Comparison of ENCODE assay signal across 2 cellular contexts in the genomic region with DNA sequence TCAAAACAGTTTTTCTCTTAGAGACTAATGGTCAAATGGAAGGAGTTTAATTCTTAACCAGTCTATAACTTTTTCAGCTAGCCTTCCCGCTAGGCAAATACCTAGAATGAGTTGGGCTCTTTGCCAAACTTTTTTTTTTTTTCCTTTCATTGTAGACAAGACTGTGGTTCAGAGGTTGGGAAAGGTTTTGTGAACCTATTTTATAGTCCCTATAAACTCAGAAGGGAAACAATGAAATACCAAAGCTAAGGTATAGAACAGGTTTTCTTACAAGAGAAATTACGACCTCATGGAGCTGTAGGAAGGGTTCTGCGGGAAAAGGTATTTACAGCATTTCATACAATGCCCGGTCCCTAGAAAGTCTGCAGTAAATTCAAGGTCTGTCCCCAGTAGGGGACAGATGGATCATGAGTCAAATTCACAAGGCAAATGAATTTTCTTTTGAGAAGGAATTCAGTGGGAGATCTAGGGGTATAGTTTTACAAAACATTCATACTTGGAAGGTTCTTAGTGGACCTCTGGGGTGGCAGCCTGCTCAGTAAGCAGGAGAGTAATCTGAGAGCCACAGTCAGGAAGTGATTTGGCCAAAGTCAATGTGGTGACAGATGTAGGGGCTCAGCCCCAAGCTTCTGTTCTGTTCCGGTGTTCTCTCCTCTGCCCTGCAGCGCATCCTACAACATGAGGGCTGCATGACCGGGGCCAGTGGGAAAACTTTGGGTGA.
TF ChIP-seq lines count a peak whose summit lies in the region.

No MANE protein-coding gene starts in this region.

TF ChIP-seq in K562, 482 proteins besides CTCF, POLR2A, EP300 and RAD21 (continued from another document and continues in another):
- TF ChIP-seq, protein P1, sequence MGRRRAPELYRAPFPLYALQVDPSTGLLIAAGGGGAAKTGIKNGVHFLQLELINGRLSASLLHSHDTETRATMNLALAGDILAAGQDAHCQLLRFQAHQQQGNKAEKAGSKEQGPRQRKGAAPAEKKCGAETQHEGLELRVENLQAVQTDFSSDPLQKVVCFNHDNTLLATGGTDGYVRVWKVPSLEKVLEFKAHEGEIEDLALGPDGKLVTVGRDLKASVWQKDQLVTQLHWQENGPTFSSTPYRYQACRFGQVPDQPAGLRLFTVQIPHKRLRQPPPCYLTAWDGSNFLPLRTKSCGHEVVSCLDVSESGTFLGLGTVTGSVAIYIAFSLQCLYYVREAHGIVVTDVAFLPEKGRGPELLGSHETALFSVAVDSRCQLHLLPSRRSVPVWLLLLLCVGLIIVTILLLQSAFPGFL (CRISPR knock-in tag; IDR thresholded peaks at IDR 0.05) = no peak
- TF ChIP-seq ZEB2 (IDR thresholded peaks at IDR 0.05) = no peak
- TF ChIP-seq, protein P2, sequence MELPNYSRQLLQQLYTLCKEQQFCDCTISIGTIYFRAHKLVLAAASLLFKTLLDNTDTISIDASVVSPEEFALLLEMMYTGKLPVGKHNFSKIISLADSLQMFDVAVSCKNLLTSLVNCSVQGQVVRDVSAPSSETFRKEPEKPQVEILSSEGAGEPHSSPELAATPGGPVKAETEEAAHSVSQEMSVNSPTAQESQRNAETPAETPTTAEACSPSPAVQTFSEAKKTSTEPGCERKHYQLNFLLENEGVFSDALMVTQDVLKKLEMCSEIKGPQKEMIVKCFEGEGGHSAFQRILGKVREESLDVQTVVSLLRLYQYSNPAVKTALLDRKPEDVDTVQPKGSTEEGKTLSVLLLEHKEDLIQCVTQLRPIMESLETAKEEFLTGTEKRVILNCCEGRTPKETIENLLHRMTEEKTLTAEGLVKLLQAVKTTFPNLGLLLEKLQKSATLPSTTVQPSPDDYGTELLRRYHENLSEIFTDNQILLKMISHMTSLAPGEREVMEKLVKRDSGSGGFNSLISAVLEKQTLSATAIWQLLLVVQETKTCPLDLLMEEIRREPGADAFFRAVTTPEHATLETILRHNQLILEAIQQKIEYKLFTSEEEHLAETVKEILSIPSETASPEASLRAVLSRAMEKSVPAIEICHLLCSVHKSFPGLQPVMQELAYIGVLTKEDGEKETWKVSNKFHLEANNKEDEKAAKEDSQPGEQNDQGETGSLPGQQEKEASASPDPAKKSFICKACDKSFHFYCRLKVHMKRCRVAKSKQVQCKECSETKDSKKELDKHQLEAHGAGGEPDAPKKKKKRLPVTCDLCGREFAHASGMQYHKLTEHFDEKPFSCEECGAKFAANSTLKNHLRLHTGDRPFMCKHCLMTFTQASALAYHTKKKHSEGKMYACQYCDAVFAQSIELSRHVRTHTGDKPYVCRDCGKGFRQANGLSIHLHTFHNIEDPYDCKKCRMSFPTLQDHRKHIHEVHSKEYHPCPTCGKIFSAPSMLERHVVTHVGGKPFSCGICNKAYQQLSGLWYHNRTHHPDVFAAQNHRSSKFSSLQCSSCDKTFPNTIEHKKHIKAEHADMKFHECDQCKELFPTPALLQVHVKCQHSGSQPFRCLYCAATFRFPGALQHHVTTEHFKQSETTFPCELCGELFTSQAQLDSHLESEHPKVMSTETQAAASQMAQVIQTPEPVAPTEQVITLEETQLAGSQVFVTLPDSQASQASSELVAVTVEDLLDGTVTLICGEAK (IDR thresholded peaks at IDR 0.05) = no peak
- TF ChIP-seq, protein P2 (CRISPR knock-in tag; IDR thresholded peaks at IDR 0.05) = no peak
- TF ChIP-seq CBX5 (IDR thresholded peaks at IDR 0.05; ENCODE audit: borderline replicate concordance, low read depth) = no peak
- peak; percentile 32; the same call in 1 of the 2 replicates for TF ChIP-seq TAL1 (IDR thresholded peaks at IDR 0.05)
- no peak for TF ChIP-seq SMC3 (conservative IDR thresholded peaks at IDR 0.05; ENCODE audit: insufficient read depth, low read depth, low read length)
- TF ChIP-seq, protein P3, sequence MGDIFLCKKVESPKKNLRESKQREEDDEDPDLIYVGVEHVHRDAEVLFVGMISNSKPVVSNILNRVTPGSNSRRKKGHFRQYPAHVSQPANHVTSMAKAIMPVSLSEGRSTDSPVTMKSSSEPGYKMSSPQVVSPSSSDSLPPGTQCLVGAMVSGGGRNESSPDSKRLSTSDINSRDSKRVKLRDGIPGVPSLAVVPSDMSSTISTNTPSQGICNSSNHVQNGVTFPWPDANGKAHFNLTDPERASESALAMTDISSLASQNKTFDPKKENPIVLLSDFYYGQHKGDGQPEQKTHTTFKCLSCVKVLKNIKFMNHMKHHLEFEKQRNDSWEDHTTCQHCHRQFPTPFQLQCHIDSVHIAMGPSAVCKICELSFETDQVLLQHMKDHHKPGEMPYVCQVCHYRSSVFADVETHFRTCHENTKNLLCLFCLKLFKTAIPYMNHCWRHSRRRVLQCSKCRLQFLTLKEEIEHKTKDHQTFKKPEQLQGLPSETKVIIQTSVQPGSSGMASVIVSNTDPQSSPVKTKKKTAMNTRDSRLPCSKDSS (IDR thresholded peaks at IDR 0.05; ENCODE audit: low read depth, partially characterized antibody) = no peak
- no peak for TF ChIP-seq ZNF143 (CRISPR knock-in tag; IDR thresholded peaks at IDR 0.05)
- TF ChIP-seq, protein P4, sequence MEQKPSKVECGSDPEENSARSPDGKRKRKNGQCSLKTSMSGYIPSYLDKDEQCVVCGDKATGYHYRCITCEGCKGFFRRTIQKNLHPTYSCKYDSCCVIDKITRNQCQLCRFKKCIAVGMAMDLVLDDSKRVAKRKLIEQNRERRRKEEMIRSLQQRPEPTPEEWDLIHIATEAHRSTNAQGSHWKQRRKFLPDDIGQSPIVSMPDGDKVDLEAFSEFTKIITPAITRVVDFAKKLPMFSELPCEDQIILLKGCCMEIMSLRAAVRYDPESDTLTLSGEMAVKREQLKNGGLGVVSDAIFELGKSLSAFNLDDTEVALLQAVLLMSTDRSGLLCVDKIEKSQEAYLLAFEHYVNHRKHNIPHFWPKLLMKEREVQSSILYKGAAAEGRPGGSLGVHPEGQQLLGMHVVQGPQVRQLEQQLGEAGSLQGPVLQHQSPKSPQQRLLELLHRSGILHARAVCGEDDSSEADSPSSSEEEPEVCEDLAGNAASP (IDR thresholded peaks at IDR 0.05) = no peak

TF ChIP-seq in liver, 16 proteins besides CTCF, POLR2A, EP300 and RAD21:
- TF ChIP-seq, protein P5, sequence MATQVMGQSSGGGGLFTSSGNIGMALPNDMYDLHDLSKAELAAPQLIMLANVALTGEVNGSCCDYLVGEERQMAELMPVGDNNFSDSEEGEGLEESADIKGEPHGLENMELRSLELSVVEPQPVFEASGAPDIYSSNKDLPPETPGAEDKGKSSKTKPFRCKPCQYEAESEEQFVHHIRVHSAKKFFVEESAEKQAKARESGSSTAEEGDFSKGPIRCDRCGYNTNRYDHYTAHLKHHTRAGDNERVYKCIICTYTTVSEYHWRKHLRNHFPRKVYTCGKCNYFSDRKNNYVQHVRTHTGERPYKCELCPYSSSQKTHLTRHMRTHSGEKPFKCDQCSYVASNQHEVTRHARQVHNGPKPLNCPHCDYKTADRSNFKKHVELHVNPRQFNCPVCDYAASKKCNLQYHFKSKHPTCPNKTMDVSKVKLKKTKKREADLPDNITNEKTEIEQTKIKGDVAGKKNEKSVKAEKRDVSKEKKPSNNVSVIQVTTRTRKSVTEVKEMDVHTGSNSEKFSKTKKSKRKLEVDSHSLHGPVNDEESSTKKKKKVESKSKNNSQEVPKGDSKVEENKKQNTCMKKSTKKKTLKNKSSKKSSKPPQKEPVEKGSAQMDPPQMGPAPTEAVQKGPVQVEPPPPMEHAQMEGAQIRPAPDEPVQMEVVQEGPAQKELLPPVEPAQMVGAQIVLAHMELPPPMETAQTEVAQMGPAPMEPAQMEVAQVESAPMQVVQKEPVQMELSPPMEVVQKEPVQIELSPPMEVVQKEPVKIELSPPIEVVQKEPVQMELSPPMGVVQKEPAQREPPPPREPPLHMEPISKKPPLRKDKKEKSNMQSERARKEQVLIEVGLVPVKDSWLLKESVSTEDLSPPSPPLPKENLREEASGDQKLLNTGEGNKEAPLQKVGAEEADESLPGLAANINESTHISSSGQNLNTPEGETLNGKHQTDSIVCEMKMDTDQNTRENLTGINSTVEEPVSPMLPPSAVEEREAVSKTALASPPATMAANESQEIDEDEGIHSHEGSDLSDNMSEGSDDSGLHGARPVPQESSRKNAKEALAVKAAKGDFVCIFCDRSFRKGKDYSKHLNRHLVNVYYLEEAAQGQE (IDR thresholded peaks at IDR 0.05) = peak; percentile 64
- TF ChIP-seq HNF4G (IDR thresholded peaks at IDR 0.05) = no peak
- peak in 1 of 2 donors; percentile 62 for TF ChIP-seq JUND (IDR thresholded peaks at IDR 0.05)
- TF ChIP-seq, protein P6, sequence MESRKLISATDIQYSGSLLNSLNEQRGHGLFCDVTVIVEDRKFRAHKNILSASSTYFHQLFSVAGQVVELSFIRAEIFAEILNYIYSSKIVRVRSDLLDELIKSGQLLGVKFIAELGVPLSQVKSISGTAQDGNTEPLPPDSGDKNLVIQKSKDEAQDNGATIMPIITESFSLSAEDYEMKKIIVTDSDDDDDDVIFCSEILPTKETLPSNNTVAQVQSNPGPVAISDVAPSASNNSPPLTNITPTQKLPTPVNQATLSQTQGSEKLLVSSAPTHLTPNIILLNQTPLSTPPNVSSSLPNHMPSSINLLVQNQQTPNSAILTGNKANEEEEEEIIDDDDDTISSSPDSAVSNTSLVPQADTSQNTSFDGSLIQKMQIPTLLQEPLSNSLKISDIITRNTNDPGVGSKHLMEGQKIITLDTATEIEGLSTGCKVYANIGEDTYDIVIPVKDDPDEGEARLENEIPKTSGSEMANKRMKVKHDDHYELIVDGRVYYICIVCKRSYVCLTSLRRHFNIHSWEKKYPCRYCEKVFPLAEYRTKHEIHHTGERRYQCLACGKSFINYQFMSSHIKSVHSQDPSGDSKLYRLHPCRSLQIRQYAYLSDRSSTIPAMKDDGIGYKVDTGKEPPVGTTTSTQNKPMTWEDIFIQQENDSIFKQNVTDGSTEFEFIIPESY (IDR thresholded peaks at IDR 0.05) = peak; percentile 38
- peak; percentile 46 to 59 for TF ChIP-seq HNF4A (conservative IDR thresholded peaks at IDR 0.05)
- TF ChIP-seq, protein P7, sequence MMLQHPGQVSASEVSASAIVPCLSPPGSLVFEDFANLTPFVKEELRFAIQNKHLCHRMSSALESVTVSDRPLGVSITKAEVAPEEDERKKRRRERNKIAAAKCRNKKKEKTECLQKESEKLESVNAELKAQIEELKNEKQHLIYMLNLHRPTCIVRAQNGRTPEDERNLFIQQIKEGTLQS (IDR thresholded peaks at IDR 0.05) = no peak
- TF ChIP-seq YY1 (IDR thresholded peaks at IDR 0.05) = peak; percentile 47
- TF ChIP-seq RXRA (IDR thresholded peaks at IDR 0.05) = peak in 1 of 2 donors; percentile 63
- no peak for TF ChIP-seq GABPA (IDR thresholded peaks at IDR 0.05 in 1 of 2, conservative IDR thresholded peaks at IDR 0.05 in 1 of 2)
- no peak for TF ChIP-seq FOXA1 (IDR thresholded peaks at IDR 0.05)
- TF ChIP-seq FOXA2 (IDR thresholded peaks at IDR 0.05) = peak; percentile 47
- peak; percentile 47 for TF ChIP-seq SP1 (IDR thresholded peaks at IDR 0.05)
